Comparison of ENCODE assay signal across 17 cellular contexts in the genomic region with DNA sequence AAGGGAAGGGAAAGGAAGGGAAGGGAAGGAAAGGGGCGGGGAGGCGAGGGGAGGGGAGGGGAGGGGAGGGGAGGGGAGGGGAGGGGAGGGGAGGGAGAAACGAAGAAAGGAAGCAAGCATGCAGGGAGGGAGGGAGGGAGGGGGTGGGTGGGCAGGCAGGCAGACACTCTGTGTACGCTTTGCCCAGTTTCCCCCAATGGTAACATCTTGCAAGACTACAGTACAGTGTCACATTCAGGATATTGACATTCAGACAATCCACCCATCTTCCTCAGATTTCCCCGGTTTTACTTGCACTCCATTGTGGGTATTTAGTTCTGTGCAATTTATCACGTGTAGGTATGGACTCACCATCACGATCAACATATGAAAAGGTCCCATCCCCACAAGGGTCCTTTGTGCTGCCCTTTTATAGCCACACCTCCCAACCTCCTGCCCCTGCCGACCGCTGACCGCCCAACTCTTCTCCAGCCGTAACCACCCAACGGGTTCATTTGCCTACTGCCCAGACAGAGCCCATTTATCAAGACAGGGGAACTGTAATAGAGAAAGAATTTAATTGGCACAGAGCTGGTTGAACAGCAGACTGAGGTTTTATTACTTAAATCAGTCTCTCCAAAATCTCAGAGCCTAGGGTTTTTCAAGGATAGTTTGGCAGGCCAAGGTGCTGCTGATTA.
DNase-seq lines count a peak whose midpoint lies in the region; ATAC-seq and TF ChIP-seq lines count a peak whose summit lies in the region.
"Had no signal": no experiment of that assay in that cellular context is flagged by ENCODE, and none has a peak within 500 bp of the region (broad histone marks: within the 10 kb centered on the region; RNA-seq: fewer than 3 reads in every experiment).

No MANE protein-coding gene starts in this region.

- H3K36me3 Mint-ChIP-seq in HFFc6 (ENCODE audit: low read depth), result peaks cover 5% of the 10 kb centered on the region; the same call in 1 of the 2 replicates

- H3K4me3 ChIP-seq in psoas muscle, result no peak overlapping the region
- H3K4me3 ChIP-seq in tibial artery, result no peak overlapping the region
- H3K4me3 ChIP-seq: HAP-1, PC-9 had no signal

- peak overlapping the region; percentile 19; the same call in 1 of the 2 replicates for H3K4me3 Mint-ChIP-seq in HFFc6
- H3K4me3 Mint-ChIP-seq: activated CD8-positive, alpha-beta memory T cell treated with anti-CD3 and anti-CD28 coated beads, Interleukin-2, amount 10 ng/mL, durations not matched to agents 7 days and 5 days; effector memory CD8-positive, alpha-beta T cell; naive thymus-derived CD8-positive, alpha-beta T cell had no signal

- H3K27ac ChIP-seq in psoas muscle, result no peak overlapping the region
- no peak overlapping the region for H3K27ac ChIP-seq in tibial artery
- H3K27ac ChIP-seq: KMS-11, PC-9, WERI-Rb-1 had no signal

- no peak for TF ChIP-seq CTCF in HFFc6 (IDR thresholded peaks at IDR 0.05)
- no peak for TF ChIP-seq CTCF in psoas muscle (IDR thresholded peaks at IDR 0.05)
- TF ChIP-seq CTCF in tibial artery (IDR thresholded peaks at IDR 0.05), result no peak

- no peaks in the 10 kb centered on the region for H3K27me3 Mint-ChIP-seq in HFFc6 (ENCODE audit: insufficient read depth)
- H3K27me3 Mint-ChIP-seq: activated CD8-positive, alpha-beta memory T cell treated with anti-CD3 and anti-CD28 coated beads, Interleukin-2, amount 10 ng/mL, durations not matched to agents 7 days and 5 days; effector memory CD8-positive, alpha-beta T cell; naive thymus-derived CD8-positive, alpha-beta T cell had no signal

- no peaks in the 10 kb centered on the region for H3K9me3 Mint-ChIP-seq in HFFc6
- H3K9me3 Mint-ChIP-seq: effector memory CD8-positive, alpha-beta T cell; naive thymus-derived CD8-positive, alpha-beta T cell had no signal

- H3K4me1 Mint-ChIP-seq in HFFc6 (ENCODE audit: low read depth), result peaks cover 27% of the 10 kb centered on the region

- no peaks in the 10 kb centered on the region for H3K9me3 ChIP-seq in psoas muscle
- no peaks in the 10 kb centered on the region for H3K9me3 ChIP-seq in tibial artery
- H3K9me3 ChIP-seq: HAP-1 had no signal

- no peak for ATAC-seq in psoas muscle
- ATAC-seq: activated CD8-positive, alpha-beta memory T cell treated with anti-CD3 and anti-CD28 coated beads, Interleukin-2, amount 10 ng/mL, durations not matched to agents 7 days and 5 days; effector memory CD8-positive, alpha-beta T cell; naive thymus-derived CD8-positive, alpha-beta T cell had no signal

- no peaks in the 10 kb centered on the region for H3K36me3 ChIP-seq in psoas muscle (ENCODE audit: insufficient read depth in 1 of 2, low read depth in 1 of 2)
- no peaks in the 10 kb centered on the region for H3K36me3 ChIP-seq in tibial artery
- H3K36me3 ChIP-seq: HAP-1, WERI-Rb-1 had no signal

- peak; percentile 54 for DNase-seq in A172 (ENCODE audit: low spot score)
- DNase-seq in HFFc6, result no peak
- DNase-seq in ecto neural progenitor cell (ENCODE audit: low spot score), result peak; percentile 55
- DNase-seq in iris pigment epithelial cell (ENCODE audit: low read depth), result peak; percentile 6
- no peak for DNase-seq in GM19238 (ENCODE audit: insufficient read length, low spot score)
- DNase-seq in retina, result no peak
- no peak for DNase-seq in psoas muscle
- no peak for DNase-seq in tibial artery
- DNase-seq: activated CD8-positive, alpha-beta memory T cell treated with anti-CD3 and anti-CD28 coated beads, Interleukin-2, amount 10 ng/mL, durations not matched to agents 7 days and 5 days; effector memory CD8-positive, alpha-beta T cell; naive thymus-derived CD8-positive, alpha-beta T cell; NCI-H1694 treated with DMSO at 0.1 percent for 48 hours; PC-9; stimulated activated CD4-positive, alpha-beta T cell treated with anti-CD3 and anti-CD28 coated beads, Interleukin-4, amount 100 ng/mL, for 4 hours; WERI-Rb-1 had no signal

- H3K27me3 ChIP-seq in psoas muscle (ENCODE audit: insufficient read depth in 3 of 3, low read length in 2 of 3), result no peaks in the 10 kb centered on the region
- H3K27me3 ChIP-seq in tibial artery, result no peaks in the 10 kb centered on the region

- no peaks in the 10 kb centered on the region for H3K4me1 ChIP-seq in psoas muscle
- no peaks in the 10 kb centered on the region for H3K4me1 ChIP-seq in tibial artery

- H3K27ac Mint-ChIP-seq in HFFc6, result no peak overlapping the region
- H3K27ac Mint-ChIP-seq: activated CD8-positive, alpha-beta memory T cell treated with anti-CD3 and anti-CD28 coated beads, Interleukin-2, amount 10 ng/mL, durations not matched to agents 7 days and 5 days had no signal

- intact Hi-C loops in psoas muscle (cut with DNase I) (loop anchor here in 1 of 2 donors (2.0 to 5.0 kb wide), 2 partner anchors 54 to 157 kb away; no protein-coding TSS in a partner anchor), tibial artery (cut with DNase I; ENCODE audit: low total_unique reads) (loop anchor here (5.0 kb wide), 1 partner anchor 159 kb away; no protein-coding TSS in a partner anchor)

- WGBS in psoas muscle, 3 donors, result 30 to 40% (median 38%) methylated on average over 9 to 10 of the region's 12 CpGs

Comparison
In these comparisons a context has a peak if more than half of its experiments do, and no peak if none do; other contexts are left out.
1. DNase-seq: peak in A172 (single experiment), ecto neural progenitor cell (single experiment) and iris pigment epithelial cell (single experiment); none in HFFc6 (single experiment), GM19238 (single experiment), retina (single experiment), psoas muscle (0 of 2) and tibial artery (0 of 2).